8 cellular contexts compared by ENCODE assay signal in the genomic region with DNA sequence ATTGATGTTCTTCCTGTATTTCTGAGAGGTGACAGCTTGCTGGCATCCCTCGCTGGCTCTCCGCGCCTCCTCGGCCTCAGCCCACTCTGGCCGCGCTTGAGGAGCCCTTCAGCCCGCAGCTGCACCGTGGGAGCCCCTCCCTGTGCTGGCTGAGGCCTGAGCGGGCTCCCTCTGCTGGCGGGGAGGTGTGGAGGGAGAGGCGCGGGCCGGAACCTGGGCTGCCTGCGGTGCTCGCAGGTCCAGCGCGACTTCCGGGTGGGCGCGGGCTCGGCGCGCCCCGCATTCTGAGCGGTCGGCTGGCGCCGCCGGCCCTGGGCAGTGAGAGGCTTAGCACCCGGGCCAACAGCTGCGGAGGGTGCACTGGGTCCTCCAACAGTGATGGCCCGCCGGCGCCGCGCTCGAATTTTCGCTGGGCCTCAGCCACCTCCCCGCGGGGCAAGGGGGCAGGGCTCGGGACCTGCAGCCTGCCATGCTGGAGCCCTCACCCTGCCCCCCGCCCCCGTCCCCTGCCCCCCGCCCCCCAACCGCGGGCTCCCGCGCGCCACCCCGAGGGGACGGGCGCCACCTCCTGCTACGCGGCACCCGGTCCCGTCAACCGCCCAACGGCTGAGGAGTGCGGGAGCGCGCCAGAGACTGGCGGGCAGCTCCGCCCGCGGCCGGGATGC.
DNase-seq lines count a peak whose midpoint lies in the region; ATAC-seq and TF ChIP-seq lines count a peak whose summit lies in the region.
"Not testable (repeated sequence)": the region's sequence is repeated elsewhere in the genome, so short reads cannot be mapped to it uniquely, and the experiment has no call there.

No MANE protein-coding gene starts in this region.

- TF ChIP-seq CTCF in chondrocyte (IDR thresholded peaks at IDR 0.05): peak; percentile 75
- not testable (repeated sequence) for TF ChIP-seq CTCF in gastroesophageal sphincter (IDR thresholded peaks at IDR 0.05); ovary (IDR thresholded peaks at IDR 0.05)
- peak; percentile 70 for TF ChIP-seq CTCF in type B pancreatic cell (conservative IDR thresholded peaks at IDR 0.05)

- TF ChIP-seq POLR2A in gastroesophageal sphincter (IDR thresholded peaks at IDR 0.05); ovary (IDR thresholded peaks at IDR 0.05): not testable (repeated sequence)

- H3K27ac Mint-ChIP-seq in activated T-cell treated with anti-CD3 and anti-CD28 coated beads, Interleukin-2, amount 50 U/mL, for 24 hours; chondrocyte (ENCODE audit: unreplicated experiment); type B pancreatic cell: not testable (repeated sequence)

- WGBS in gastroesophageal sphincter (ENCODE audit: low coverage in 1 of 2), 2 donors: no CpG with 5 or more reads among the region's 66 CpGs
- 46 to 85% methylated on average over 9 to 32 of the region's 66 CpGs; no CpG with 5 or more reads in 1 of the 3 donors for WGBS in ovary, 3 donors

- H3K4me3 ChIP-seq in gastroesophageal sphincter (peak overlapping the region; percentile 27 to 44), ovary (peak overlapping the region; percentile 12)

- H3K4me3 Mint-ChIP-seq in activated T-cell treated with anti-CD3 and anti-CD28 coated beads, Interleukin-2, amount 50 U/mL, for 24 hours: not testable (repeated sequence)
- H3K4me3 Mint-ChIP-seq in chondrocyte (ENCODE audit: unreplicated experiment) (peak overlapping the region; percentile 60), type B pancreatic cell (peak overlapping the region; percentile 54)

- not testable (repeated sequence) for H3K36me3 ChIP-seq in gastroesophageal sphincter, ovary

- H3K27me3 Mint-ChIP-seq in activated T-cell treated with anti-CD3 and anti-CD28 coated beads, Interleukin-2, amount 50 U/mL, for 24 hours; chondrocyte (ENCODE audit: low read depth); type B pancreatic cell: not testable (repeated sequence)

- not testable (repeated sequence) for H3K9me3 Mint-ChIP-seq in activated T-cell treated with anti-CD3 and anti-CD28 coated beads, Interleukin-2, amount 50 U/mL, for 24 hours; chondrocyte (ENCODE audit: low read depth); type B pancreatic cell

- peak; percentile 77 for DNase-seq in NCI-H69 (lab: John Stamatoyannopoulos, UW)
- DNase-seq in activated T-cell treated with anti-CD3 and anti-CD28 coated beads, Interleukin-2, amount 50 U/mL, for 24 hours: peak; percentile 30
- peak; percentile 59 for DNase-seq in chondrocyte (ENCODE audit: low spot score)
- peak; percentile 2 for DNase-seq in left kidney (ENCODE audit: low read depth, low spot score)
- peak in 4 of 5 donors; percentile 7 to 72 (median 16) for DNase-seq in ovary
- peak; percentile 69 for DNase-seq in type B pancreatic cell (ENCODE audit: extremely low spot score, unreplicated experiment)

- H3K27ac ChIP-seq in gastroesophageal sphincter, ovary: not testable (repeated sequence)

- not testable (repeated sequence) for TF ChIP-seq EP300 in gastroesophageal sphincter (IDR thresholded peaks at IDR 0.05); ovary (IDR thresholded peaks at IDR 0.05)

- ATAC-seq in GM18520 (IDR thresholded peaks at IDR 0.05; ENCODE audit: unreplicated experiment): peak; percentile 45
- ATAC-seq in gastroesophageal sphincter: not testable (repeated sequence)

- H3K9me3 ChIP-seq in gastroesophageal sphincter, ovary: not testable (repeated sequence)

- H3K4me1 ChIP-seq in gastroesophageal sphincter; ovary (ENCODE audit: insufficient read depth): not testable (repeated sequence)

- H3K4me1 Mint-ChIP-seq in activated T-cell treated with anti-CD3 and anti-CD28 coated beads, Interleukin-2, amount 50 U/mL, for 24 hours (ENCODE audit: low read depth); chondrocyte (ENCODE audit: low read depth); type B pancreatic cell (ENCODE audit: unreplicated experiment): not testable (repeated sequence)

- not testable (repeated sequence) for H3K36me3 Mint-ChIP-seq in activated T-cell treated with anti-CD3 and anti-CD28 coated beads, Interleukin-2, amount 50 U/mL, for 24 hours (ENCODE audit: low read depth); chondrocyte (ENCODE audit: low read depth); type B pancreatic cell

- intact Hi-C loops in ovary (cut with DNase I): not testable (repeated sequence)

- H3K27me3 ChIP-seq in gastroesophageal sphincter, ovary: not testable (repeated sequence)

Comparison
In these comparisons a context has a peak if more than half of its experiments do, and no peak if none do; other contexts are left out.
1. DNase-seq: peak in every context shown above with its lines; median percentile 77 in NCI-H69; 69 in type B pancreatic cell; 59 in chondrocyte; 30 in activated T-cell treated with anti-CD3 and anti-CD28 coated beads, Interleukin-2, amount 50 U/mL, for 24 hours; 16 in ovary; 2 in left kidney.